Comparison of ENCODE assay signal across 10 cellular contexts in genomic region chr12:57149309-57149900, GRCh38. TPM values are rescaled to one million over a fixed set of nuclear protein-coding genes. Genes with fewer than 3 reads are reported as not detected.
A peak's percentile ranks its signal among the peaks of the same experiment; 100 is the strongest.
DNase-seq lines count a peak whose midpoint lies in the region; ATAC-seq and TF ChIP-seq lines count a peak whose summit lies in the region.
"Had no signal": no experiment of that assay in that cellular context is flagged by ENCODE, and none has a peak within 500 bp of the region (broad histone marks: within the 10 kb centered on the region; RNA-seq: fewer than 3 reads in every experiment).

No MANE protein-coding gene starts in this region.

- no peak for TF ChIP-seq EP300 in suprapubic skin (IDR thresholded peaks at IDR 0.05)

- H3K9me3 Mint-ChIP-seq in memory B cell = no peaks in the 10 kb centered on the region
- H3K9me3 Mint-ChIP-seq: activated B cell treated with CpG ODN at 0.5 μM for 24 hours had no signal

- TF ChIP-seq CTCF in epithelial cell of esophagus (IDR thresholded peaks at IDR 0.05; ENCODE audit: insufficient read depth, low read depth, low read length, missing control alignments) (no peak), suprapubic skin (IDR thresholded peaks at IDR 0.05) (no peak)

- H3K4me3 ChIP-seq in MG63 (no peak overlapping the region), epithelial cell of esophagus (ENCODE audit: low read length) (no peak overlapping the region), suprapubic skin (no peak overlapping the region)

- H3K36me3 ChIP-seq in MG63 (peaks cover 74% of the 10 kb centered on the region), suprapubic skin (peaks cover 27% of the 10 kb centered on the region)

- 49% methylated on average over 13 of the region's 13 CpGs for WGBS in suprapubic skin

- H3K4me1 ChIP-seq in suprapubic skin = peaks cover 88% of the 10 kb centered on the region

- DNase-seq in MG63 = peak; percentile 77
- peak; percentile 17 for DNase-seq in epithelial cell of esophagus (ENCODE audit: low read depth)
- DNase-seq in memory B cell (ENCODE audit: low spot score in 2 of 2) = no peak
- DNase-seq in suprapubic skin (ENCODE audit: low spot score in 2 of 2) = peak; percentile 89 to 90
- no peak for DNase-seq in nucleus accumbens (lab: John Stamatoyannopoulos, UW)
- no peak for DNase-seq in SK-N-DZ (ENCODE audit: low spot score)
- DNase-seq in NCI-H187 treated with DMSO at 0.1 percent for 48 hours (lab: John Stamatoyannopoulos, UW) = no peak
- DNase-seq: activated B cell treated with CpG ODN at 0.5 μM for 24 hours, NCI-H526 treated with DMSO at 0.1 percent for 48 hours had no signal

- H3K27me3 Mint-ChIP-seq in memory B cell = peaks cover 5% of the 10 kb centered on the region
- H3K27me3 Mint-ChIP-seq: activated B cell treated with CpG ODN at 0.5 μM for 24 hours had no signal

- ATAC-seq in memory B cell (ENCODE audit: low read depth) (no peak), HG03097 (IDR thresholded peaks at IDR 0.05; ENCODE audit: low FRiP score, unreplicated experiment) (no peak)

- TF ChIP-seq POLR2A in suprapubic skin (IDR thresholded peaks at IDR 0.05) = no peak

- H3K4me1 Mint-ChIP-seq in memory B cell = no peaks in the 10 kb centered on the region
- H3K4me1 Mint-ChIP-seq: activated B cell treated with CpG ODN at 0.5 μM for 24 hours had no signal

- peak overlapping the region; percentile 26 for H3K27ac Mint-ChIP-seq in memory B cell
- H3K27ac Mint-ChIP-seq: activated B cell treated with CpG ODN at 0.5 μM for 24 hours had no signal

- H3K9me3 ChIP-seq in MG63 = no peaks in the 10 kb centered on the region
- H3K9me3 ChIP-seq in suprapubic skin = no peaks in the 10 kb centered on the region

- H3K36me3 Mint-ChIP-seq in memory B cell = no peaks in the 10 kb centered on the region

- no peak overlapping the region for H3K4me3 Mint-ChIP-seq in memory B cell
- H3K4me3 Mint-ChIP-seq: activated B cell treated with CpG ODN at 0.5 μM for 24 hours had no signal

- H3K27ac ChIP-seq in suprapubic skin = peak overlapping the region; percentile 91

- H3K27me3 ChIP-seq in MG63 (no peaks in the 10 kb centered on the region), suprapubic skin (no peaks in the 10 kb centered on the region)

RNA-seq across cellular contexts. Expression of gene LRP1-AS, which starts 2.0 kb away (rescaled TPM):
- not detected in 2 replicates for total RNA-seq in MG63 (2014; rRNA removed; shearing (Covaris generic); ENCODE audit: low replicate concordance)
- not detected for total RNA-seq in suprapubic skin
- polyA plus RNA-seq in SK-N-DZ (2014; cell fraction: cytosol; rRNA removed) = not detected in 2 replicates
- polyA plus RNA-seq in SK-N-DZ (2014; cell fraction: nucleus; rRNA removed) = not detected in 2 replicates
- total RNA-seq: activated B cell treated with CpG ODN at 0.5 μM for 24 hours had no signal

RNA-seq across cellular contexts. Expression of gene LRP1, which starts 21.1 kb away (rescaled TPM):
- total RNA-seq in MG63 (2014; rRNA removed; shearing (Covaris generic); ENCODE audit: low replicate concordance) = 29.1 and 39.0 TPM in 2 replicates
- total RNA-seq in suprapubic skin = 100 to 1,000 TPM in 2 of 4 donors, 10 to 100 TPM in 2; 83.1 to 149 (median 106) TPM
- polyA plus RNA-seq in SK-N-DZ (2014; cell fraction: cytosol; rRNA removed) = 6.4 and 7.8 TPM in 2 replicates
- 16.5 and 44.9 TPM in 2 replicates for polyA plus RNA-seq in SK-N-DZ (2014; cell fraction: nucleus; rRNA removed)

RNA-seq across cellular contexts. Expression of gene STAT6, which starts 38.2 kb away (rescaled TPM):
- total RNA-seq in MG63 (2014; rRNA removed; shearing (Covaris generic); ENCODE audit: low replicate concordance) = 53.6 and 59.7 TPM in 2 replicates
- total RNA-seq in suprapubic skin = 100 to 1,000 TPM; 140 to 348 (median 183) TPM
- polyA plus RNA-seq in SK-N-DZ (2014; cell fraction: cytosol; rRNA removed) = 37.1 and 42.2 TPM in 2 replicates
- 129 TPM in 2 replicates for polyA plus RNA-seq in SK-N-DZ (2014; cell fraction: nucleus; rRNA removed)

Comparison
In these comparisons a context has a peak if more than half of its experiments do, and no peak if none do; other contexts are left out.
1. DNase-seq: peak in MG63 (single experiment), epithelial cell of esophagus (single experiment) and suprapubic skin (2 of 2); none in memory B cell (0 of 2), nucleus accumbens (0 of 56), SK-N-DZ (single experiment) and NCI-H187 treated with DMSO at 0.1 percent for 48 hours (single experiment).